Comparison of ENCODE assay signal across 8 cellular contexts in the genomic region with DNA sequence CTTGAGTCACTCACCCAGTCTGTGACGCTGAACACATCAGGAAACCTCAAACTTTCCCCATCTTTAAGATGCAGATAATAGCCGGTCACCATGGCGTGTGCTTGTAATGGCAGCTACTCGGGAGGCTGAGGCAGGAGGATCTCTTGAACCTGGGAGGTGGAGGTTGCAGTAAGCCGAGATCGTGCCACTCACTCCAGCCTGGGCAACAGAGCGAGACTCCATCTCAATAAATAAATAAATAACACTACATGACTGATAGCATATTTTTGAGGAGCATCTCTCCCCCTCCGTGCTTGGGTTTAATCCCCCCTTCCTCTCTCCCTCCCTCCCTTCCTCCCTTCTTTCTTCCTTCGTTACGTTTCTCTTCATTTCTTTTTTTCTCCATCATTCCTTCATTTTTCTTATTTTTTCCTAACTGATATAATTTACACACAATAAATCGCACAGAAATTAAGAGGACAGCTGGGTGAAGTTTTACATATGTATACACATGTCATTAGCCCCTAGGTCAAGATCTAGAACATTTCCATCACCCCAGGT.
DNase-seq lines count a peak whose midpoint lies in the region; ATAC-seq and TF ChIP-seq lines count a peak whose summit lies in the region.

No MANE protein-coding gene starts in this region.

- H3K36me3 ChIP-seq in mucosa of stomach (ENCODE audit: control insufficient read depth, insufficient read depth, low read length), result no peaks in the 10 kb centered on the region

- no peak for TF ChIP-seq CTCF in GM12875 (IDR thresholded peaks at IDR 0.05; ENCODE audit: borderline replicate concordance, insufficient read depth, low read depth, low read length)

- no peaks in the 10 kb centered on the region for H3K27me3 Mint-ChIP-seq in activated naive CD8-positive, alpha-beta T cell

- peak; percentile 12 for ATAC-seq in HG02884 (IDR thresholded peaks at IDR 0.05; ENCODE audit: unreplicated experiment)
- no peak for ATAC-seq in HG03280 (IDR thresholded peaks at IDR 0.05; ENCODE audit: unreplicated experiment)
- no peak for ATAC-seq in GM19351 (IDR thresholded peaks at IDR 0.05; ENCODE audit: unreplicated experiment)
- no peak for ATAC-seq in GM21360 (IDR thresholded peaks at IDR 0.05; ENCODE audit: unreplicated experiment)

- peaks cover 30% of the 10 kb centered on the region for H3K4me1 ChIP-seq in mucosa of stomach (ENCODE audit: control insufficient read depth, insufficient read depth, low read length)

- peak overlapping the region; percentile 99 for H3K27ac Mint-ChIP-seq in activated naive CD8-positive, alpha-beta T cell

- no peaks in the 10 kb centered on the region for H3K9me3 Mint-ChIP-seq in activated naive CD8-positive, alpha-beta T cell (ENCODE audit: low read depth)

- no peaks in the 10 kb centered on the region for H3K9me3 ChIP-seq in mucosa of stomach (ENCODE audit: control insufficient read depth, low read length)

- peak overlapping the region; percentile 91 for H3K9ac ChIP-seq in mucosa of stomach (ENCODE audit: low read length)

- no peaks in the 10 kb centered on the region for H3K27me3 ChIP-seq in mucosa of stomach (ENCODE audit: control insufficient read depth, insufficient read depth, low read length)

- H3K4me3 ChIP-seq in GM12875 (ENCODE audit: low read depth, low read length), result peak overlapping the region; percentile 46
- H3K4me3 ChIP-seq in mucosa of stomach (ENCODE audit: low read length), result peak overlapping the region; percentile 75

- peaks cover 40% of the 10 kb centered on the region for H3K4me1 Mint-ChIP-seq in activated naive CD8-positive, alpha-beta T cell (ENCODE audit: low read depth)

- H3K4me3 Mint-ChIP-seq in activated naive CD8-positive, alpha-beta T cell, result peak overlapping the region; percentile 84

- no peak for DNase-seq in RPMI8226

- no peaks in the 10 kb centered on the region for H3K36me3 Mint-ChIP-seq in activated naive CD8-positive, alpha-beta T cell
